Comparison of ENCODE assay signal across 27 cellular contexts in genomic region chr22:40408718-40409612, GRCh38. TPM values are rescaled to one million over a fixed set of nuclear protein-coding genes. Genes with fewer than 3 reads are reported as not detected.
DNase-seq lines count a peak whose midpoint lies in the region; ATAC-seq and TF ChIP-seq lines count a peak whose summit lies in the region.
"Had no signal": no experiment of that assay in that cellular context is flagged by ENCODE, and none has a peak within 500 bp of the region (broad histone marks: within the 10 kb centered on the region; RNA-seq: fewer than 3 reads in every experiment).

No MANE protein-coding gene starts in this region.

- H3K36me3 ChIP-seq in CD8-positive, alpha-beta T cell (ENCODE audit: insufficient read depth, low read length) = peaks cover 43% of the 10 kb centered on the region

- intact Hi-C loops in CD8-positive, alpha-beta T cell (cut with DNase I, micrococcal nuclease) = no loop called here

- no peaks in the 10 kb centered on the region for H3K9me3 Mint-ChIP-seq in CD8-positive, alpha-beta T cell
- no peaks in the 10 kb centered on the region for H3K9me3 Mint-ChIP-seq in natural killer cell treated with Interleukin-12 subunit alpha and Interleukin-12 subunit beta and Interleukin-15 and Interleukin-18, amount 100 ng/mL, for 72 hours
- H3K9me3 Mint-ChIP-seq: T-helper 2 cell treated with Interferon-gamma antibody and Interleukin-4, amounts not matched to agents 5 μg/mL and 100 μg/mL, for 36 hours had no signal

- peaks cover 5% of the 10 kb centered on the region for H3K4me1 Mint-ChIP-seq in CD8-positive, alpha-beta T cell (ENCODE audit: low read depth)
- H3K4me1 Mint-ChIP-seq in natural killer cell treated with Interleukin-12 subunit alpha and Interleukin-12 subunit beta and Interleukin-15 and Interleukin-18, amount 100 ng/mL, for 72 hours (ENCODE audit: low read depth in 2 of 2) = peaks cover 6 to 11% of the 10 kb centered on the region in 2 donors

- H3K4me1 ChIP-seq in CD8-positive, alpha-beta T cell (ENCODE audit: insufficient read depth, low read length) = peaks cover 4% of the 10 kb centered on the region

- POLR2A ChIA-PET in CD8-positive, alpha-beta T cell (lab: Charles Lee) = interaction anchor here (0.9 kb wide), 2 partner anchors 12 to 39 kb away, joined by 3 read pairs; partner anchors contain the start of gene SGSM3
- POLR2A ChIA-PET in RWPE1 (lab: Yijun Ruan, JAX; ENCODE audit: low non-redundant PET) = no interaction called here

- peaks cover 74% of the 10 kb centered on the region for H3K36me3 Mint-ChIP-seq in CD8-positive, alpha-beta T cell
- H3K36me3 Mint-ChIP-seq in natural killer cell treated with Interleukin-12 subunit alpha and Interleukin-12 subunit beta and Interleukin-15 and Interleukin-18, amount 100 ng/mL, for 72 hours = peaks cover 5% of the 10 kb centered on the region

- H3K27me3 ChIP-seq in CD8-positive, alpha-beta T cell (ENCODE audit: insufficient read depth, low read length) = no peaks in the 10 kb centered on the region
- H3K27me3 ChIP-seq: tibial artery had no signal

- H3K4me3 Mint-ChIP-seq in CD8-positive, alpha-beta T cell = no peak overlapping the region
- H3K4me3 Mint-ChIP-seq in natural killer cell treated with Interleukin-12 subunit alpha and Interleukin-12 subunit beta and Interleukin-15 and Interleukin-18, amount 100 ng/mL, for 72 hours = no peak overlapping the region
- H3K4me3 Mint-ChIP-seq: IgD-negative memory B cell; T-helper 2 cell treated with Interferon-gamma antibody and Interleukin-4, amounts not matched to agents 5 μg/mL and 100 μg/mL, for 36 hours had no signal

- in situ Hi-C loops in G401 (cut with HindIII; ENCODE audit: low sequenced_read_pairs) = no loop called here

- H3K27ac Mint-ChIP-seq in CD8-positive, alpha-beta T cell = peak overlapping the region; percentile 32
- H3K27ac Mint-ChIP-seq in natural killer cell treated with Interleukin-12 subunit alpha and Interleukin-12 subunit beta and Interleukin-15 and Interleukin-18, amount 100 ng/mL, for 72 hours = no peak overlapping the region
- H3K27ac Mint-ChIP-seq: T-helper 2 cell treated with Interferon-gamma antibody and Interleukin-4, amounts not matched to agents 5 μg/mL and 100 μg/mL, for 36 hours had no signal

- no peak overlapping the region for H3K27ac ChIP-seq in CD8-positive, alpha-beta T cell (ENCODE audit: low read depth, low read length)
- peak overlapping the region; percentile 65 for H3K27ac ChIP-seq in RWPE1
- H3K27ac ChIP-seq: 22Rv1, SK-N-MC, tibial artery, VCaP had no signal

- no peak for TF ChIP-seq CTCF in CD8-positive, alpha-beta T cell (IDR thresholded peaks at IDR 0.05)
- TF ChIP-seq CTCF in RWPE1 (conservative IDR thresholded peaks at IDR 0.05; ENCODE audit: low read depth) = no peak

- CTCF ChIA-PET in CD8-positive, alpha-beta T cell (lab: Charles Lee) = interaction anchor here (1.1 kb wide), 1 partner anchor 24 kb away, joined by 3 read pairs; no protein-coding TSS in a partner anchor
- CTCF ChIA-PET in RWPE1 (lab: Yijun Ruan, JAX) = interaction anchor here (0.6 kb wide), 1 partner anchor 275 kb away, joined by 3 read pairs; no protein-coding TSS in a partner anchor

- no peak for ATAC-seq in activated CD4-positive, CD25-positive, alpha-beta regulatory T cell treated with anti-CD3 and anti-CD28 coated beads, Interleukin-2, amount 50 U/mL, for 24 hours
- ATAC-seq in CD8-positive, alpha-beta T cell = no peak
- ATAC-seq in natural killer cell treated with Interleukin-12 subunit alpha and Interleukin-12 subunit beta and Interleukin-15 and Interleukin-18, amount 100 ng/mL, for 72 hours = no peak
- ATAC-seq in HG02970 (IDR thresholded peaks at IDR 0.05; ENCODE audit: low FRiP score, unreplicated experiment) = no peak

- peak; percentile 24 for DNase-seq in activated CD4-positive, CD25-positive, alpha-beta regulatory T cell treated with anti-CD3 and anti-CD28 coated beads, Interleukin-2, amount 50 U/mL, for 72 hours
- no peak for DNase-seq in CD8-positive, alpha-beta T cell
- no peak for DNase-seq in RWPE1 (ENCODE audit: low spot score)
- peak; percentile 37 for DNase-seq in natural killer cell treated with Interleukin-12 subunit alpha and Interleukin-12 subunit beta and Interleukin-15 and Interleukin-18, amount 100 ng/mL, for 72 hours (ENCODE audit: low spot score)
- DNase-seq in NCI-H2227 treated with DMSO at 0.1 percent for 48 hours (lab: John Stamatoyannopoulos, UW) = no peak
- DNase-seq in G401 (ENCODE audit: low spot score) = no peak
- DNase-seq: activated naive CD4-positive, alpha-beta T cell treated with anti-CD3 and anti-CD28 coated beads, Interleukin-2, amount 50 U/mL, for 16 hours; activated T-cell treated with anti-CD3 and anti-CD28 coated beads, Interleukin-2, amount 50 U/mL, for 1 hour; DMS79; effector memory CD4-positive, alpha-beta T cell; islet precursor cell; NCI-H1417; NCI-H2107; NCI-H510A; occipital lobe; retina; stimulated activated CD4-positive, alpha-beta T cell treated with anti-CD3 and anti-CD28 coated beads, Interleukin-2, amount 100 ng/mL, for 48 hours; stimulated activated naive CD4-positive, alpha-beta T cell treated with Interleukin-2 at 50 U/mL for 16 hours; tibial artery had no signal

- no peak overlapping the region for H3K4me3 ChIP-seq in CD8-positive, alpha-beta T cell (ENCODE audit: low read depth, low read length)
- H3K4me3 ChIP-seq: lung, SK-N-MC, tibial artery had no signal

- H3K9me3 ChIP-seq in CD8-positive, alpha-beta T cell (ENCODE audit: low read length) = no peaks in the 10 kb centered on the region
- H3K9me3 ChIP-seq: tibial artery had no signal

- no peaks in the 10 kb centered on the region for H3K27me3 Mint-ChIP-seq in CD8-positive, alpha-beta T cell (ENCODE audit: low read depth)
- no peaks in the 10 kb centered on the region for H3K27me3 Mint-ChIP-seq in natural killer cell treated with Interleukin-12 subunit alpha and Interleukin-12 subunit beta and Interleukin-15 and Interleukin-18, amount 100 ng/mL, for 72 hours

RNA-seq across cellular contexts. Expression of gene SGSM3, which starts 38.6 kb away (rescaled TPM):
- total RNA-seq in CD8-positive, alpha-beta T cell = 10 to 100 TPM; 74.0 to 80.1 TPM
- total RNA-seq in natural killer cell treated with Interleukin-12 subunit alpha and Interleukin-12 subunit beta and Interleukin-15 and Interleukin-18, amount 100 ng/mL, for 72 hours = 10 to 100 TPM; 59.2 to 74.7 TPM
- 97.5 and 110 TPM in 2 replicates for total RNA-seq in G401 (2014; rRNA removed; shearing (Covaris generic))

Comparison
In these comparisons a context has a peak if more than half of its experiments do, and no peak if none do; other contexts are left out.
1. DNase-seq: peak in activated CD4-positive, CD25-positive, alpha-beta regulatory T cell treated with anti-CD3 and anti-CD28 coated beads, Interleukin-2, amount 50 U/mL, for 72 hours (single experiment) and natural killer cell treated with Interleukin-12 subunit alpha and Interleukin-12 subunit beta and Interleukin-15 and Interleukin-18, amount 100 ng/mL, for 72 hours (single experiment); none in CD8-positive, alpha-beta T cell (0 of 7), RWPE1 (single experiment), NCI-H2227 treated with DMSO at 0.1 percent for 48 hours (single experiment) and G401 (single experiment).